25 cellular contexts compared by ENCODE assay signal in the genomic region with DNA sequence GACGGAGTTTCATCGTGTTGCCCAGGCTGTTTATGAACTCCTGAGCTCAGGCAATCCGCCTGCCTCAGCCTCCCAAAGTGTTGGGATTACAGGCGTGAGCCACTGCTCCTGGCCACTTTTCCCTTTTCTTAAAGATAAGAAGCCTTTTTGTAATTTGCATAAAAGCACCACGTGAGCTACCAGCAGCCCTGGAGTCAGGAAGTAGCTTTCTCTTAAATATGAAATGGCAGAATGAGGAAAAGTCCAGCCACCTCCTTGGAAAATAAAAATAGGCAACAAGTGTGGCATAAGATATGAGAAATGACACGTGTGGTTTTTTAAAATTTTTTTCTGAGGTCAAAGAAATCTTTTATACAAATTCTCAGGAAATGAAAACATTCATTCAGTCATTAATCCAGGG.
"Had no signal": no experiment of that assay in that cellular context is flagged by ENCODE, and none has a peak within 500 bp of the region (broad histone marks: within the 10 kb centered on the region; RNA-seq: fewer than 3 reads in every experiment).

No MANE protein-coding gene starts in this region.

- H3K27ac Mint-ChIP-seq: immature natural killer cell; naive thymus-derived CD4-positive, alpha-beta T cell; natural killer cell treated with Interleukin-12 subunit alpha and Interleukin-12 subunit beta and Interleukin-15 and Interleukin-18, amount 100 ng/mL, for 72 hours; stimulated activated naive B cell treated with anti-CD40 and anti-IgM and Interleukin-4, amounts not matched to agents 10 μg/mL and 1 μg/mL and 100 μg/mL, for 72 hours had no signal

- H3K9me3 Mint-ChIP-seq: natural killer cell treated with Interleukin-12 subunit alpha and Interleukin-12 subunit beta and Interleukin-15 and Interleukin-18, amount 100 ng/mL, for 72 hours; stimulated activated naive B cell treated with anti-CD40 and anti-IgM and Interleukin-4, amounts not matched to agents 10 μg/mL and 1 μg/mL and 100 μg/mL, for 72 hours had no signal

- ATAC-seq: left colon; lower lobe of right lung; naive thymus-derived CD4-positive, alpha-beta T cell; natural killer cell treated with Interleukin-12 subunit alpha and Interleukin-12 subunit beta and Interleukin-15 and Interleukin-18, amount 100 ng/mL, for 72 hours; stimulated activated naive B cell treated with anti-CD40 and anti-IgM and Interleukin-4, amounts not matched to agents 10 μg/mL and 1 μg/mL and 100 μg/mL, for 72 hours; stimulated activated naive CD8-positive, alpha-beta T cell treated with anti-CD3 and anti-CD28 coated beads, Interleukin-15, Interleukin-2, amounts not matched to agents 100 U/mL and 50 U/mL, for 24 hours had no signal

- H3K4me1 Mint-ChIP-seq: immature natural killer cell; naive thymus-derived CD4-positive, alpha-beta T cell; stimulated activated naive B cell treated with anti-CD40 and anti-IgM and Interleukin-4, amounts not matched to agents 10 μg/mL and 1 μg/mL and 100 μg/mL, for 72 hours had no signal

- H3K4me3 ChIP-seq: left lung, lower lobe of right lung, ovary, right atrium auricular region, right lobe of liver, skin epidermis, stomach, testis, thyroid gland, transverse colon, uterus had no signal

- H3K4me3 Mint-ChIP-seq: immature natural killer cell; naive thymus-derived CD4-positive, alpha-beta T cell; natural killer cell treated with Interleukin-12 subunit alpha and Interleukin-12 subunit beta and Interleukin-15 and Interleukin-18, amount 100 ng/mL, for 72 hours; stimulated activated naive B cell treated with anti-CD40 and anti-IgM and Interleukin-4, amounts not matched to agents 10 μg/mL and 1 μg/mL and 100 μg/mL, for 72 hours had no signal

- H3K36me3 Mint-ChIP-seq: immature natural killer cell; naive thymus-derived CD4-positive, alpha-beta T cell; natural killer cell treated with Interleukin-12 subunit alpha and Interleukin-12 subunit beta and Interleukin-15 and Interleukin-18, amount 100 ng/mL, for 72 hours; stimulated activated naive B cell treated with anti-CD40 and anti-IgM and Interleukin-4, amounts not matched to agents 10 μg/mL and 1 μg/mL and 100 μg/mL, for 72 hours had no signal

- H3K36me3 ChIP-seq: left lung, lower lobe of right lung, ovary, right atrium auricular region, right lobe of liver, stomach, thyroid gland, transverse colon, uterus had no signal

- H3K27me3 ChIP-seq: ovary, right atrium auricular region, right lobe of liver, stomach, testis, thyroid gland, transverse colon, uterus had no signal

- H3K27ac ChIP-seq: left lung, lower lobe of right lung, ovary, right atrium auricular region, skin epidermis, testis, thyroid gland, transverse colon, uterus had no signal

- H3K4me1 ChIP-seq: thyroid gland, transverse colon, uterus had no signal

- DNase-seq: hypothalamus; immature natural killer cell; kidney; left colon; left lung; lower lobe of right lung; mammary epithelial cell; mesenchymal stem cell; naive thymus-derived CD4-positive, alpha-beta T cell; ovary; stimulated activated CD4-positive, alpha-beta T cell treated with anti-CD3 and anti-CD28 coated beads, Interleukin-12 subunit alpha, Interleukin-12 subunit beta, amount 100 ng/mL, for 4 hours; stimulated activated CD4-positive, alpha-beta T cell treated with anti-CD3 and anti-CD28 coated beads, Interleukin-15, amount 100 ng/mL, for 24 hours; stimulated activated CD4-positive, alpha-beta T cell treated with anti-CD3 and anti-CD28 coated beads, Interleukin-2, amount 100 ng/mL, for 24 hours; stimulated activated CD4-positive, alpha-beta T cell treated with anti-CD3 and anti-CD28 coated beads, Interleukin-4, amount 100 ng/mL, for 1 hour; stimulated activated naive B cell treated with anti-CD40 and anti-IgM and Interleukin-4, amounts not matched to agents 10 μg/mL and 1 μg/mL and 100 μg/mL, for 72 hours; stimulated activated naive CD8-positive, alpha-beta T cell treated with anti-CD3 and anti-CD28 coated beads, Interleukin-15, Interleukin-2, amounts not matched to agents 100 U/mL and 50 U/mL, for 24 hours; testis; thyroid gland; transverse colon; uterus had no signal

- H3K9me3 ChIP-seq: left lung, lower lobe of right lung, ovary, right atrium auricular region, right lobe of liver, stomach, testis, thyroid gland, transverse colon, uterus had no signal
